In the genomic region with DNA sequence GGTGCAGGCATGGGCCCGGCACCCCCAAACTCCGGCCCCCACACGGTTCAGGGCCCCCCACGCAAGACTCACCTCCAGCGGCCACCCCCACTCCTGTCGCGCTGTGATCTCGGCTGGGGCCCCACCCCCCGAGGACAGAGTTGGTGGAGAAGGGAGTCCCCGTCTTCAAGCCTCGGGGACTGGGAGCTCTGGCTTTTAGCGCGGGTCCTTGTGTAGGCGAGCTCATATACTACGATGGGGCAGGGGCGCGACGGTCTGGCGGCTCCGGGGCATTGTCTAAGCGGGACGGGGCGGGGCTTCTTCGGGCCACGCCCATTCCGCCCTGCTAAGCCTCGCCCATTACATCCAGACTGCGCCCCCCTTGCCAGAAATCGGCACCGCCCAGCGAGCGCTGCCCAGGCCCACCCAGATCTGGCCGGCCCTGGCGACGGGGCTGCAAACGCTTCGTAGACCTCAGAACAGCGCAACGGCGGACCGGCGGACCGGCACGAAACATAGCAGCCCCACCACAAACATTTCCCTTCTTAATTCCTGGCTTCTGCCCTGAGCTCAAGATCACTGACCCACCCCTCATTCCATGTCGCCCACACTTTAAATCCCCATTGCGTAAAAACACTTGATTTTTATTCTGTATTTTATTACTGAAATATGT, we compare ENCODE assay signal across 8 cellular contexts. TPM values are rescaled to one million over a fixed set of nuclear protein-coding genes. Genes with fewer than 3 reads are reported as not detected.
DNase-seq lines count a peak whose midpoint lies in the region; ATAC-seq and TF ChIP-seq lines count a peak whose summit lies in the region.

No MANE protein-coding gene starts in this region.

- H3K36me3 ChIP-seq in smooth muscle cell (ENCODE audit: low read depth): no peaks in the 10 kb centered on the region

- H3K4me1 ChIP-seq in smooth muscle cell (ENCODE audit: low read depth): peaks cover 20% of the 10 kb centered on the region

- H4K20me1 ChIP-seq in smooth muscle cell (ENCODE audit: low read depth): peaks cover 56% of the 10 kb centered on the region

- H3K27me3 ChIP-seq in smooth muscle cell (ENCODE audit: low read depth): no peaks in the 10 kb centered on the region

- ATAC-seq in GM21390 (IDR thresholded peaks at IDR 0.05; ENCODE audit: unreplicated experiment): peak; percentile 33

- peak overlapping the region; percentile 79 for H3K27ac ChIP-seq in smooth muscle cell (ENCODE audit: low read depth)

- H2AFZ ChIP-seq in smooth muscle cell (ENCODE audit: low read depth): no peak overlapping the region

- H3K9ac ChIP-seq in smooth muscle cell (ENCODE audit: low read depth): peak overlapping the region; percentile 48

- H3K4me2 ChIP-seq in smooth muscle cell: peak overlapping the region; percentile 95

- no peaks in the 10 kb centered on the region for H3K9me3 ChIP-seq in smooth muscle cell (replicated peaks; ENCODE audit: low read depth)

- peaks cover 55% of the 10 kb centered on the region for H3F3A ChIP-seq in smooth muscle cell (ENCODE audit: low read depth)

- peaks cover 36% of the 10 kb centered on the region for H3K79me2 ChIP-seq in smooth muscle cell (ENCODE audit: low read depth)

- H3K4me3 ChIP-seq in AG10803 (ENCODE audit: low read length) (peak overlapping the region; percentile 92), smooth muscle cell (peak overlapping the region; percentile 89)

- DNase-seq in AG10803 (ENCODE audit: low read depth): peak; percentile 89
- peak; percentile 70 for DNase-seq in NCI-H1105 treated with DMSO at 0.1 percent for 48 hours (lab: John Stamatoyannopoulos, UW)
- DNase-seq in activated CD4-positive, CD25-positive, alpha-beta regulatory T cell (lab: John Stamatoyannopoulos, UW): peak; percentile 28 to 56 (median 34)
- peak; percentile 78 for DNase-seq in cerebellum (ENCODE audit: low spot score)
- peak; percentile 89 for DNase-seq in iris pigment epithelial cell (ENCODE audit: low read depth)
- DNase-seq in smooth muscle cell (lab: John Stamatoyannopoulos, UW; ENCODE audit: unreplicated experiment): peak; percentile 85
- no peak for DNase-seq in KG1 (lab: John Stamatoyannopoulos, UW)

- TF ChIP-seq CTCF in AG10803 (conservative IDR thresholded peaks at IDR 0.05; ENCODE audit: low read length) (no peak), smooth muscle cell (IDR thresholded peaks at IDR 0.05; ENCODE audit: borderline replicate concordance, insufficient read depth, poor library complexity, severe bottlenecking) (no peak)

- 3% methylated on average over 42 of the region's 46 CpGs for WGBS in smooth muscle cell (ENCODE audit: low lambda C conversion rate)

RNA-seq across cellular contexts. Expression of a gene that starts 1.0 kb away (rescaled TPM):
- total RNA-seq in cerebellum (69.0 TPM), smooth muscle cell (62.9 and 104 TPM in 2 replicates)
- 122 and 134 TPM in 2 replicates for polyA plus RNA-seq in smooth muscle cell

RNA-seq across cellular contexts. Expression of a gene that starts 6.2 kb away (rescaled TPM):
- total RNA-seq in cerebellum (40.4 TPM), smooth muscle cell (373 and 417 TPM in 2 replicates)
- polyA plus RNA-seq in smooth muscle cell: 610 and 628 TPM in 2 replicates

RNA-seq across cellular contexts. Expression of a gene that starts 6.9 kb away (rescaled TPM):
- not detected for total RNA-seq in cerebellum
- total RNA-seq in smooth muscle cell: 0.09 TPM in 1 of 2 replicates, not detected in the other
- polyA plus RNA-seq in smooth muscle cell: 1.1 TPM in 1 of 2 replicates, not detected in the other

RNA-seq across cellular contexts. Expression of a gene that starts 8.6 kb away (rescaled TPM):
- not detected for total RNA-seq in cerebellum
- 3.8 and 5.2 TPM in 2 replicates for total RNA-seq in smooth muscle cell
- 3.9 and 7.2 TPM in 2 replicates for polyA plus RNA-seq in smooth muscle cell

RNA-seq across cellular contexts. Expression of a gene that starts 9.7 kb away (rescaled TPM):
- total RNA-seq in cerebellum: 11.3 TPM
- 10.6 and 15.4 TPM in 2 replicates for total RNA-seq in smooth muscle cell
- 4.7 and 10.5 TPM in 2 replicates for polyA plus RNA-seq in smooth muscle cell
